Comparison of ENCODE assay signal across 9 cellular contexts in genomic region chr9:137305060-137305787, GRCh38. TPM values are rescaled to one million over a fixed set of nuclear protein-coding genes. Genes with fewer than 3 reads are reported as not detected.
DNase-seq lines count a peak whose midpoint lies in the region; ATAC-seq and TF ChIP-seq lines count a peak whose summit lies in the region.
"Had no signal": no experiment of that assay in that cellular context is flagged by ENCODE, and none has a peak within 500 bp of the region (broad histone marks: within the 10 kb centered on the region; RNA-seq: fewer than 3 reads in every experiment).

No MANE protein-coding gene starts in this region.

- ATAC-seq in GM18517 (IDR thresholded peaks at IDR 0.05; ENCODE audit: unreplicated experiment): no peak
- ATAC-seq in GM19397 (IDR thresholded peaks at IDR 0.05; ENCODE audit: unreplicated experiment): no peak

- H3K27ac ChIP-seq in 22Rv1: peak overlapping the region; percentile 98
- H3K27ac ChIP-seq in dorsolateral prefrontal cortex: peak overlapping the region in 55 of 59 donors; percentile 7 to 91 (median 75)

- H3K4me3 ChIP-seq in dorsolateral prefrontal cortex (peak overlapping the region in 52 of 59 donors; percentile 5 to 59 (median 40)), mucosa of stomach (ENCODE audit: low read length) (no peak overlapping the region)

- intact Hi-C loops in dorsolateral prefrontal cortex (cut with DNase I): no loop called here

- TF ChIP-seq RAD21 in Ishikawa (IDR thresholded peaks at IDR 0.05; ENCODE audit: low read depth): peak; percentile 3; the same call in 1 of the 2 replicates

- H3K36me3 ChIP-seq in mucosa of stomach (ENCODE audit: control insufficient read depth, insufficient read depth, low read length): no peaks in the 10 kb centered on the region

- H3K9me3 ChIP-seq in mucosa of stomach (ENCODE audit: control insufficient read depth, low read length): no peaks in the 10 kb centered on the region
- H3K9me3 ChIP-seq: Caco-2 had no signal

- TF ChIP-seq EP300 in Ishikawa (IDR thresholded peaks at IDR 0.05; ENCODE audit: borderline replicate concordance): peak; percentile 61

- H3K27me3 ChIP-seq in dorsolateral prefrontal cortex: peaks cover 0 to 12% (median 0%) of the 10 kb centered on the region in 45 donors
- peaks cover 37% of the 10 kb centered on the region for H3K27me3 ChIP-seq in mucosa of stomach (ENCODE audit: control insufficient read depth, insufficient read depth, low read length)

- DNase-seq in activated CD4-positive, alpha-beta T cell treated with anti-CD3 and anti-CD28 coated beads for 24 hours (ENCODE audit: low read depth in 2 of 2): peak; percentile 44 to 62
- DNase-seq in dorsolateral prefrontal cortex (peak in 9 of 10 donors; percentile 46 to 82 (median 67)), superior temporal gyrus (ENCODE audit: extremely low spot score) (peak; percentile 43)

- peak; percentile 49 for TF ChIP-seq CTCF in 22Rv1 (IDR thresholded peaks at IDR 0.05)
- TF ChIP-seq CTCF in dorsolateral prefrontal cortex (IDR thresholded peaks at IDR 0.05 in 54 of 56, conservative IDR thresholded peaks at IDR 0.05 in 2 of 56; ENCODE audit: low read depth in 1 of 56, partially characterized antibody in 56 of 56): peak in 14 of 56 donors; percentile 8 to 34 (median 20)

- peak overlapping the region; percentile 40 for H3K9ac ChIP-seq in mucosa of stomach (ENCODE audit: low read length)

- peaks cover 49% of the 10 kb centered on the region for H3K4me1 ChIP-seq in mucosa of stomach (ENCODE audit: control insufficient read depth, insufficient read depth, low read length)

TF ChIP-seq in Ishikawa, 13 proteins besides CTCF, POLR2A, EP300 and RAD21:
- 0 out of 2 replicates have a peak, but pooled peaks have one; percentile 44 for TF ChIP-seq NFIC (IDR thresholded peaks at IDR 0.05)
- TF ChIP-seq YY1 (IDR thresholded peaks at IDR 0.05; ENCODE audit: low read depth): peak; percentile 38; the same call in 1 of the 2 replicates
- TF ChIP-seq TAF1 (IDR thresholded peaks at IDR 0.05; ENCODE audit: low read depth): no peak; the same call in 1 of the 2 replicates
- TF ChIP-seq REST (IDR thresholded peaks at IDR 0.05; ENCODE audit: low read depth): no peak
- no peak for TF ChIP-seq USF1 (IDR thresholded peaks at IDR 0.05)
- peak; percentile 61 for TF ChIP-seq MAX (IDR thresholded peaks at IDR 0.05)
- peak; percentile 86 for TF ChIP-seq TCF12 (IDR thresholded peaks at IDR 0.05; ENCODE audit: low read depth)

RNA-seq across cellular contexts. Expression of gene NRARP, which starts 3.2 kb away (rescaled TPM):
- 10 to 100 TPM in 47 of 120 experiments, 1 to 10 TPM in 73; 4.6 to 17.2 (median 9.3) TPM for total RNA-seq in dorsolateral prefrontal cortex

RNA-seq across cellular contexts. Expression of gene TOR4A, which starts 27.7 kb away (rescaled TPM):
- 1 to 10 TPM in 106 of 120 experiments, under 1 TPM in 14; 0.75 to 5.2 (median 1.7) TPM for total RNA-seq in dorsolateral prefrontal cortex

RNA-seq across cellular contexts. Expression of gene NELFB, which starts 50.1 kb away (rescaled TPM):
- 100 to 1,000 TPM in 1 of 120 experiments, 10 to 100 TPM in 119; 50.4 to 106 (median 64.4) TPM for total RNA-seq in dorsolateral prefrontal cortex

RNA-seq across cellular contexts. Expression of gene STPG3, which starts 54.1 kb away (rescaled TPM):
- not detected for total RNA-seq in dorsolateral prefrontal cortex
- total RNA-seq: Caco-2 had no signal
